ENCODE assay signal across 25 cellular contexts in genomic region chr14:94561656-94562010, GRCh38. TPM values are rescaled to one million over a fixed set of nuclear protein-coding genes. Genes with fewer than 3 reads are reported as not detected.
DNase-seq lines count a peak whose midpoint lies in the region; ATAC-seq, FAIRE-seq and TF ChIP-seq lines count a peak whose summit lies in the region.
"Had no signal": no experiment of that assay in that cellular context is flagged by ENCODE, and none has a peak within 500 bp of the region (broad histone marks: within the 10 kb centered on the region; RNA-seq: fewer than 3 reads in every experiment).

No MANE protein-coding gene starts in this region.

- peak in 1 of 3 donors; percentile 36 for TF ChIP-seq POLR2A in body of pancreas (IDR thresholded peaks at IDR 0.05)
- no peak for TF ChIP-seq POLR2A in HepG2 (IDR thresholded peaks at IDR 0.05; ENCODE audit: insufficient read depth in 1 of 2, low read depth in 2 of 2, low read length in 2 of 2)
- no peak for TF ChIP-seq POLR2A in testis (IDR thresholded peaks at IDR 0.05)
- TF ChIP-seq POLR2A in esophagus squamous epithelium (IDR thresholded peaks at IDR 0.05) = no peak

- H4K20me1 ChIP-seq in HepG2 (ENCODE audit: insufficient read depth, low read length) = no peaks in the 10 kb centered on the region

- FAIRE-seq in HepG2 (lab: Jason Lieb, UNC) = no peak
- FAIRE-seq: A204.1, D721Med, GM19239, H54, HTR-8/SVneo had no signal

- POLR2A ChIA-PET in HepG2 (lab: Yijun Ruan, JAX) = interaction anchor here (0.7 to 4.6 kb wide), 17 partner anchors 9 to 92 kb away, joined by 3 to 51 read pairs (median 4); partner anchors contain the start of genes SERPINA3 and SERPINA5

- TSS peak; percentile 74 for BruUV-seq in HepG2 (replicated peaks; lab: Mats Ljungman, UMichigan)

- TF ChIP-seq EP300 in HepG2 (IDR thresholded peaks at IDR 0.05; ENCODE audit: low read depth in 2 of 2, low read length in 2 of 2) (no peak), HepG2 (CRISPR knock-in tag; IDR thresholded peaks at IDR 0.05; ENCODE audit: borderline replicate concordance) (no peak)

- peak overlapping the region; percentile 70 for H3K9ac ChIP-seq in HepG2 (ENCODE audit: insufficient read depth, low read depth, low read length)

- H3K4me2 ChIP-seq in HepG2 (ENCODE audit: low read depth, low read length) = peak overlapping the region; percentile 79
- H3K4me2 ChIP-seq: GM23338 had no signal

- peak overlapping the region; percentile 43 for H2AFZ ChIP-seq in HepG2 (ENCODE audit: low read length)
- H2AFZ ChIP-seq: GM23338 had no signal

- H3K4me3 ChIP-seq in body of pancreas (peak overlapping the region; percentile 25 to 48), HepG2 (replicated peaks in 1 of 3; ENCODE audit: insufficient read depth in 1 of 3, low read depth in 2 of 3, low read length in 3 of 3) (peak overlapping the region; percentile 52 to 63 (median 57)), testis (no peak overlapping the region), esophagus squamous epithelium (no peak overlapping the region)
- H3K4me3 ChIP-seq: GM23338 had no signal

- ATAC-seq in body of pancreas (peak; percentile 49), HepG2 (peak; percentile 32), GM21717 (IDR thresholded peaks at IDR 0.05; ENCODE audit: unreplicated experiment) (no peak)
- ATAC-seq: GM23338 had no signal

- H3K79me2 ChIP-seq in HepG2 (ENCODE audit: insufficient read depth, low read length) = peaks cover 3% of the 10 kb centered on the region

- intact Hi-C loops in body of pancreas (cut with DNase I) = loop anchor here (10.0 kb wide), 1 partner anchor 53 kb away; the partner anchor contains the start of gene SERPINA3
- intact Hi-C loops in HepG2 (cut with micrococcal nuclease; ENCODE audit: unreplicated experiment) = loop anchor here (5.0 kb wide), 1 partner anchor 36 kb away; no protein-coding TSS in a partner anchor
- intact Hi-C loops in testis (cut with DNase I; ENCODE audit: low total_unique reads) = no loop called here
- intact Hi-C loops in esophagus squamous epithelium (cut with DNase I) = no loop called here

- H3K27me3 ChIP-seq in body of pancreas (no peaks in the 10 kb centered on the region), HepG2 (ENCODE audit: control insufficient read depth in 1 of 2, insufficient read depth in 2 of 2, low read length in 2 of 2) (no peaks in the 10 kb centered on the region), testis (no peaks in the 10 kb centered on the region), esophagus squamous epithelium (peaks cover 0 to 11% (median 0%) of the 10 kb centered on the region in 4 donors)
- H3K27me3 ChIP-seq: BE2C had no signal

- DNase-seq in body of pancreas (peak in 2 of 4 donors; percentile 18 to 43), HepG2 (ENCODE audit: low spot score) (no peak), mesenteric fat pad (ENCODE audit: low spot score) (peak; percentile 35), testis (peak; percentile 2), esophagus squamous epithelium (lab: John Stamatoyannopoulos, UW) (no peak), epidermal melanocyte (ENCODE audit: insufficient read length, low spot score) (no peak), DMS153 treated with DMSO at 0.1 percent for 48 hours (lab: John Stamatoyannopoulos, UW; ENCODE audit: unreplicated experiment) (no peak)
- DNase-seq: ACHN; BE2C; C1 segment of cervical spinal cord; CD4-positive, CD25-positive, alpha-beta regulatory T cell; CD8-positive, alpha-beta memory T cell; COR-L47; DMS79 treated with DMSO at 0.1 percent for 48 hours; GF-D8; HCEC 1CT; KBM-7 had no signal

- CTCF ChIA-PET in HepG2 (lab: Yijun Ruan, JAX; ENCODE audit: low intra/inter-chr PET ratio, low total read pairs) = no interaction called here

- TF ChIP-seq RAD21 in HepG2 (CRISPR knock-in tag; IDR thresholded peaks at IDR 0.05) = no peak

- no peak for TF ChIP-seq CTCF in body of pancreas (IDR thresholded peaks at IDR 0.05)
- TF ChIP-seq CTCF in HepG2 (CRISPR knock-in tag; IDR thresholded peaks at IDR 0.05) = no peak
- TF ChIP-seq CTCF in testis (IDR thresholded peaks at IDR 0.05) = no peak
- no peak for TF ChIP-seq CTCF in esophagus squamous epithelium (IDR thresholded peaks at IDR 0.05)

- peak overlapping the region; percentile 63 to 92 (median 86) for H3K27ac ChIP-seq in body of pancreas
- peak overlapping the region; percentile 53 for H3K27ac ChIP-seq in HepG2 (ENCODE audit: extremely low read length, insufficient read depth, low read length)
- H3K27ac ChIP-seq in testis = no peak overlapping the region
- H3K27ac ChIP-seq in esophagus squamous epithelium = no peak overlapping the region

- in situ Hi-C loops in HepG2 (cut with HindIII; ENCODE audit: extremely low pct_ligation_motif_present, low pct_unique_long_range_greater_than_20kb) = no loop called here

- WGBS in body of pancreas, 2 donors = 27 to 41% methylated on average over 6 to 7 of the region's 7 CpGs
- WGBS in HepG2 (ENCODE audit: low lambda C conversion rate) = 35% methylated on average over 6 of the region's 7 CpGs
- WGBS in testis, 2 donors = 90 to 100% methylated on average over 3 to 7 of the region's 7 CpGs
- 88 to 94% methylated on average over 5 to 6 of the region's 7 CpGs for WGBS in esophagus squamous epithelium, 2 donors

- H3K9me3 ChIP-seq in body of pancreas = no peaks in the 10 kb centered on the region
- peaks cover 9% of the 10 kb centered on the region; the same call in 1 of the 2 replicates for H3K9me3 ChIP-seq in HepG2 (ENCODE audit: low read length)
- H3K9me3 ChIP-seq in testis = no peaks in the 10 kb centered on the region
- no peaks in the 10 kb centered on the region for H3K9me3 ChIP-seq in esophagus squamous epithelium
- H3K9me3 ChIP-seq: BE2C had no signal

- H3K36me3 ChIP-seq in body of pancreas (replicated peaks in 1 of 2; ENCODE audit: insufficient read depth in 1 of 2, low read depth in 2 of 2) (peaks cover 0 to 1% of the 10 kb centered on the region in 2 donors), HepG2 (replicated peaks in 1 of 2; ENCODE audit: control insufficient read depth in 1 of 2, insufficient read depth in 2 of 2, low read length in 2 of 2) (no peaks in the 10 kb centered on the region), testis (ENCODE audit: low read depth, missing control alignments) (no peaks in the 10 kb centered on the region), esophagus squamous epithelium (no peaks in the 10 kb centered on the region)
- H3K36me3 ChIP-seq: BE2C had no signal

- H3K4me1 ChIP-seq in body of pancreas (peaks cover 56% of the 10 kb centered on the region), HepG2 (ENCODE audit: insufficient read depth, low read length) (peaks cover 70% of the 10 kb centered on the region), testis (no peaks in the 10 kb centered on the region), esophagus squamous epithelium (no peaks in the 10 kb centered on the region)
- H3K4me1 ChIP-seq: BE2C had no signal

RNA-seq across cellular contexts. Expression of gene SERPINA4, which starts 0.4 kb away (rescaled TPM):
- total RNA-seq in body of pancreas = 10 to 100 TPM; 42.8 to 57.6 TPM
- 17.2 and 39.1 TPM in 2 replicates for total RNA-seq in HepG2 (2016; rRNA removed; fragmentation: Illumina TruSeq; extraction: Trizol)
- 5.1 and 5.2 TPM in 2 replicates for total RNA-seq in HepG2 (2016; cell fraction: cytosol; rRNA removed; fragmentation: Illumina TruSeq; extraction: Trizol; ENCODE audit: low read depth)
- 18.0 and 38.7 TPM in 2 replicates for total RNA-seq in HepG2 (2016; cell fraction: insoluble cytoplasmic fraction; rRNA removed; fragmentation: Illumina TruSeq; extraction: Trizol)
- 9.0 and 10.8 TPM in 2 replicates for total RNA-seq in HepG2 (2016; cell fraction: membrane; rRNA removed; fragmentation: Illumina TruSeq; extraction: Trizol)
- 31.1 and 34.0 TPM in 2 replicates for total RNA-seq in HepG2 (2016; cell fraction: nucleus; rRNA removed; fragmentation: Illumina TruSeq; extraction: Trizol)
- polyA plus RNA-seq in HepG2 (2011; rRNA removed) = 57.8 and 82.7 TPM in 2 replicates
- 51.9 and 68.1 TPM in 2 replicates for polyA plus RNA-seq in HepG2 (2011; cell fraction: cytosol; rRNA removed)
- 26.7 and 38.8 TPM in 2 replicates for polyA plus RNA-seq in HepG2 (2011; cell fraction: nucleus; rRNA removed)
- polyA plus RNA-seq in HepG2 (2012) = 39.8 and 51.8 TPM in 2 replicates
- polyA plus RNA-seq in HepG2 (2016; cell fraction: cytosol; fragmentation: Illumina TruSeq; extraction: Trizol; ENCODE audit: low read depth) = 4.5 and 5.5 TPM in 2 replicates
- 17.2 and 17.4 TPM in 2 replicates for polyA plus RNA-seq in HepG2 (2016; cell fraction: insoluble cytoplasmic fraction; fragmentation: Illumina TruSeq; extraction: Trizol; ENCODE audit: low read depth)
- polyA plus RNA-seq in HepG2 (2016; cell fraction: membrane; fragmentation: Illumina TruSeq; extraction: Trizol; ENCODE audit: low read depth) = 7.7 and 8.0 TPM in 2 replicates
- polyA plus RNA-seq in HepG2 (2016; cell fraction: nucleus; fragmentation: Illumina TruSeq; extraction: Trizol; ENCODE audit: insufficient read depth, low read depth) = 48.5 and 50.8 TPM in 2 replicates
- 48.7 TPM in 1 of 2 replicates, not detected in the other for polyA minus RNA-seq in HepG2 (2011; rRNA and poly(A)+ RNA removed; ENCODE audit: low replicate concordance)
- polyA minus RNA-seq in HepG2 (2011; cell fraction: cytosol; rRNA and poly(A)+ RNA removed) = 12.7 and 23.3 TPM in 2 replicates
- polyA minus RNA-seq in HepG2 (2011; cell fraction: nucleus; rRNA and poly(A)+ RNA removed) = 13.5 and 19.5 TPM in 2 replicates
- total RNA-seq in mesenteric fat pad = not detected
- total RNA-seq in testis = under 1 TPM in 1 of 2 donors, not detected in 1; 0.19 TPM
- polyA plus RNA-seq in testis (ENCODE audit: insufficient read depth, low read depth, low replicate concordance) = 0.25 TPM
- not detected for total RNA-seq in esophagus squamous epithelium
- total RNA-seq: CD4-positive, CD25-positive, alpha-beta regulatory T cell; CD8-positive, alpha-beta memory T cell; GM23338 had no signal
- polyA plus RNA-seq: CD4-positive, CD25-positive, alpha-beta regulatory T cell; CD8-positive, alpha-beta memory T cell; GM23338; IgD-negative memory B cell had no signal

RNA-seq across cellular contexts. Expression of gene SERPINA5, which starts 19.6 kb away (rescaled TPM):
- total RNA-seq in body of pancreas (100 to 1,000 TPM in 1 of 2 donors, 10 to 100 TPM in 1; 76.0 to 101 TPM), HepG2 (2016; rRNA removed; fragmentation: Illumina TruSeq; extraction: Trizol) (237 and 498 TPM in 2 replicates), mesenteric fat pad (0.48 TPM), testis (1,000 to 10,000 TPM in 1 of 2 donors, 100 to 1,000 TPM in 1; 940 to 1,154 TPM), esophagus squamous epithelium (under 1 TPM in 3 of 4 donors, not detected in 1; 0.12 to 0.38 (median 0.35) TPM)
- 71.6 and 82.2 TPM in 2 replicates for total RNA-seq in HepG2 (2016; cell fraction: cytosol; rRNA removed; fragmentation: Illumina TruSeq; extraction: Trizol; ENCODE audit: low read depth)
- 219 and 507 TPM in 2 replicates for total RNA-seq in HepG2 (2016; cell fraction: insoluble cytoplasmic fraction; rRNA removed; fragmentation: Illumina TruSeq; extraction: Trizol)
- total RNA-seq in HepG2 (2016; cell fraction: membrane; rRNA removed; fragmentation: Illumina TruSeq; extraction: Trizol) = 187 and 205 TPM in 2 replicates
- 372 and 429 TPM in 2 replicates for total RNA-seq in HepG2 (2016; cell fraction: nucleus; rRNA removed; fragmentation: Illumina TruSeq; extraction: Trizol)
- polyA plus RNA-seq in HepG2 (2011; rRNA removed) (449 and 569 TPM in 2 replicates), testis (ENCODE audit: insufficient read depth, low read depth, low replicate concordance) (1,170 TPM)
- 331 and 435 TPM in 2 replicates for polyA plus RNA-seq in HepG2 (2011; cell fraction: cytosol; rRNA removed)
- polyA plus RNA-seq in HepG2 (2011; cell fraction: nucleus; rRNA removed) = 165 and 220 TPM in 2 replicates
- polyA plus RNA-seq in HepG2 (2012) = 423 and 569 TPM in 2 replicates
- polyA plus RNA-seq in HepG2 (2016; cell fraction: cytosol; fragmentation: Illumina TruSeq; extraction: Trizol; ENCODE audit: low read depth) = 81.2 and 88.3 TPM in 2 replicates
- polyA plus RNA-seq in HepG2 (2016; cell fraction: insoluble cytoplasmic fraction; fragmentation: Illumina TruSeq; extraction: Trizol; ENCODE audit: low read depth) = 241 and 254 TPM in 2 replicates
- 159 and 171 TPM in 2 replicates for polyA plus RNA-seq in HepG2 (2016; cell fraction: membrane; fragmentation: Illumina TruSeq; extraction: Trizol; ENCODE audit: low read depth)
- 573 and 590 TPM in 2 replicates for polyA plus RNA-seq in HepG2 (2016; cell fraction: nucleus; fragmentation: Illumina TruSeq; extraction: Trizol; ENCODE audit: insufficient read depth, low read depth)
- 0.30 and 414 TPM in 2 replicates for polyA minus RNA-seq in HepG2 (2011; rRNA and poly(A)+ RNA removed; ENCODE audit: low replicate concordance)
- polyA minus RNA-seq in HepG2 (2011; cell fraction: cytosol; rRNA and poly(A)+ RNA removed) = 176 and 231 TPM in 2 replicates
- 87.0 and 105 TPM in 2 replicates for polyA minus RNA-seq in HepG2 (2011; cell fraction: nucleus; rRNA and poly(A)+ RNA removed)
- total RNA-seq: CD4-positive, CD25-positive, alpha-beta regulatory T cell; CD8-positive, alpha-beta memory T cell had no signal
- polyA plus RNA-seq: CD4-positive, CD25-positive, alpha-beta regulatory T cell; CD8-positive, alpha-beta memory T cell; IgD-negative memory B cell had no signal

RNA-seq across cellular contexts. Expression of gene SERPINA3, which starts 50.6 kb away (rescaled TPM):
- total RNA-seq in body of pancreas (1,000 to 10,000 TPM in 1 of 2 donors, 100 to 1,000 TPM in 1; 396 to 1,783 TPM), HepG2 (2016; rRNA removed; fragmentation: Illumina TruSeq; extraction: Trizol) (433 and 825 TPM in 2 replicates), mesenteric fat pad (139 TPM), testis (100 to 1,000 TPM in 1 of 2 donors, 10 to 100 TPM in 1; 27.4 to 238 TPM), esophagus squamous epithelium (100 to 1,000 TPM in 1 of 4 donors, 10 to 100 TPM in 2, 1 to 10 TPM in 1; 3.3 to 223 (median 54.8) TPM)
- 141 and 152 TPM in 2 replicates for total RNA-seq in HepG2 (2016; cell fraction: cytosol; rRNA removed; fragmentation: Illumina TruSeq; extraction: Trizol; ENCODE audit: low read depth)
- 426 and 840 TPM in 2 replicates for total RNA-seq in HepG2 (2016; cell fraction: insoluble cytoplasmic fraction; rRNA removed; fragmentation: Illumina TruSeq; extraction: Trizol)
- total RNA-seq in HepG2 (2016; cell fraction: membrane; rRNA removed; fragmentation: Illumina TruSeq; extraction: Trizol) = 232 and 248 TPM in 2 replicates
- 726 and 813 TPM in 2 replicates for total RNA-seq in HepG2 (2016; cell fraction: nucleus; rRNA removed; fragmentation: Illumina TruSeq; extraction: Trizol)
- polyA plus RNA-seq in HepG2 (2011; rRNA removed) (2,200 and 3,367 TPM in 2 replicates), testis (ENCODE audit: insufficient read depth, low read depth, low replicate concordance) (28.2 TPM)
- polyA plus RNA-seq in HepG2 (2011; cell fraction: cytosol; rRNA removed) = 3,577 and 4,656 TPM in 2 replicates
- polyA plus RNA-seq in HepG2 (2011; cell fraction: nucleus; rRNA removed) = 1,545 and 2,325 TPM in 2 replicates
- polyA plus RNA-seq in HepG2 (2012) = 306 and 2,041 TPM in 2 replicates
- 168 and 171 TPM in 2 replicates for polyA plus RNA-seq in HepG2 (2016; cell fraction: cytosol; fragmentation: Illumina TruSeq; extraction: Trizol; ENCODE audit: low read depth)
- polyA plus RNA-seq in HepG2 (2016; cell fraction: insoluble cytoplasmic fraction; fragmentation: Illumina TruSeq; extraction: Trizol; ENCODE audit: low read depth) = 463 and 467 TPM in 2 replicates
- 216 and 234 TPM in 2 replicates for polyA plus RNA-seq in HepG2 (2016; cell fraction: membrane; fragmentation: Illumina TruSeq; extraction: Trizol; ENCODE audit: low read depth)
- polyA plus RNA-seq in HepG2 (2016; cell fraction: nucleus; fragmentation: Illumina TruSeq; extraction: Trizol; ENCODE audit: insufficient read depth, low read depth) = 1,122 and 1,162 TPM in 2 replicates
- polyA minus RNA-seq in HepG2 (2011; rRNA and poly(A)+ RNA removed; ENCODE audit: low replicate concordance) = 0.47 and 1,312 TPM in 2 replicates
- polyA minus RNA-seq in HepG2 (2011; cell fraction: cytosol; rRNA and poly(A)+ RNA removed) = 680 and 1,323 TPM in 2 replicates
- polyA minus RNA-seq in HepG2 (2011; cell fraction: nucleus; rRNA and poly(A)+ RNA removed) = 461 and 851 TPM in 2 replicates
- total RNA-seq: CD4-positive, CD25-positive, alpha-beta regulatory T cell; CD8-positive, alpha-beta memory T cell; GM23338 had no signal
- polyA plus RNA-seq: CD4-positive, CD25-positive, alpha-beta regulatory T cell; CD8-positive, alpha-beta memory T cell; GM23338; IgD-negative memory B cell had no signal

RNA-seq across cellular contexts. Expression of gene SERPINA12, which starts 52.4 kb away (rescaled TPM):
- total RNA-seq in body of pancreas (not detected), HepG2 (2016; rRNA removed; fragmentation: Illumina TruSeq; extraction: Trizol) (not detected in 2 replicates), mesenteric fat pad (not detected), testis (under 1 TPM; 0.25 to 0.47 TPM), esophagus squamous epithelium (not detected)
- not detected in 2 replicates for total RNA-seq in HepG2 (2016; cell fraction: cytosol; rRNA removed; fragmentation: Illumina TruSeq; extraction: Trizol; ENCODE audit: low read depth)
- not detected in 2 replicates for total RNA-seq in HepG2 (2016; cell fraction: insoluble cytoplasmic fraction; rRNA removed; fragmentation: Illumina TruSeq; extraction: Trizol)
- total RNA-seq in HepG2 (2016; cell fraction: membrane; rRNA removed; fragmentation: Illumina TruSeq; extraction: Trizol) = not detected in 2 replicates
- total RNA-seq in HepG2 (2016; cell fraction: nucleus; rRNA removed; fragmentation: Illumina TruSeq; extraction: Trizol) = not detected in 2 replicates
- polyA plus RNA-seq in HepG2 (2011; rRNA removed) (0.08 TPM in 1 of 2 replicates, not detected in the other), testis (ENCODE audit: insufficient read depth, low read depth, low replicate concordance) (not detected)
- 0.07 TPM in 1 of 2 replicates, not detected in the other for polyA plus RNA-seq in HepG2 (2011; cell fraction: cytosol; rRNA removed)
- not detected in 2 replicates for polyA plus RNA-seq in HepG2 (2011; cell fraction: nucleus; rRNA removed)
- polyA plus RNA-seq in HepG2 (2012) = 9.8 and 20.4 TPM in 2 replicates
- not detected in 2 replicates for polyA plus RNA-seq in HepG2 (2016; cell fraction: cytosol; fragmentation: Illumina TruSeq; extraction: Trizol; ENCODE audit: low read depth)
- polyA plus RNA-seq in HepG2 (2016; cell fraction: insoluble cytoplasmic fraction; fragmentation: Illumina TruSeq; extraction: Trizol; ENCODE audit: low read depth) = 0.11 TPM in 1 of 2 replicates, not detected in the other
- 0.08 TPM in 1 of 2 replicates, not detected in the other for polyA plus RNA-seq in HepG2 (2016; cell fraction: membrane; fragmentation: Illumina TruSeq; extraction: Trizol; ENCODE audit: low read depth)
- polyA plus RNA-seq in HepG2 (2016; cell fraction: nucleus; fragmentation: Illumina TruSeq; extraction: Trizol; ENCODE audit: insufficient read depth, low read depth) = not detected in 2 replicates
- 0.10 TPM in 1 of 2 replicates, not detected in the other for polyA minus RNA-seq in HepG2 (2011; rRNA and poly(A)+ RNA removed; ENCODE audit: low replicate concordance)
- not detected in 2 replicates for polyA minus RNA-seq in HepG2 (2011; cell fraction: cytosol; rRNA and poly(A)+ RNA removed)
- not detected in 2 replicates for polyA minus RNA-seq in HepG2 (2011; cell fraction: nucleus; rRNA and poly(A)+ RNA removed)
- total RNA-seq: CD4-positive, CD25-positive, alpha-beta regulatory T cell; CD8-positive, alpha-beta memory T cell; GM23338 had no signal
- polyA plus RNA-seq: CD4-positive, CD25-positive, alpha-beta regulatory T cell; CD8-positive, alpha-beta memory T cell; GM23338; IgD-negative memory B cell had no signal

Comparison
In these comparisons a context has a peak if more than half of its experiments do, and no peak if none do; other contexts are left out.
1. DNase-seq: peak in mesenteric fat pad (single experiment) and testis (single experiment); none in HepG2 (single experiment), esophagus squamous epithelium (single experiment), epidermal melanocyte (single experiment) and DMS153 treated with DMSO at 0.1 percent for 48 hours (single experiment).
2. H3K27ac ChIP-seq: peak in body of pancreas (4 of 4) and HepG2 (single experiment); none in testis (0 of 2) and esophagus squamous epithelium (0 of 4).
3. H3K4me3 ChIP-seq: peak in body of pancreas (2 of 2) and HepG2 (3 of 3); none in testis (0 of 2) and esophagus squamous epithelium (0 of 4).
4. RNA of gene SERPINA5, which starts 19.6 kb away (total RNA-seq): 940 to 1,154 TPM in testis, 71.6 to 507 TPM in HepG2 and 76.0 to 101 TPM in body of pancreas; 0.48 TPM in mesenteric fat pad (single experiment) and 0.12 to 0.38 TPM in esophagus squamous epithelium; every median in the first group is over 10 times any median in the second.
5. intact Hi-C loops: an anchor here in body of pancreas (10.0 kb wide) and HepG2 (5.0 kb wide); none called in testis and esophagus squamous epithelium.